ENCODE assay signal across 1 cellular context in the genomic region with DNA sequence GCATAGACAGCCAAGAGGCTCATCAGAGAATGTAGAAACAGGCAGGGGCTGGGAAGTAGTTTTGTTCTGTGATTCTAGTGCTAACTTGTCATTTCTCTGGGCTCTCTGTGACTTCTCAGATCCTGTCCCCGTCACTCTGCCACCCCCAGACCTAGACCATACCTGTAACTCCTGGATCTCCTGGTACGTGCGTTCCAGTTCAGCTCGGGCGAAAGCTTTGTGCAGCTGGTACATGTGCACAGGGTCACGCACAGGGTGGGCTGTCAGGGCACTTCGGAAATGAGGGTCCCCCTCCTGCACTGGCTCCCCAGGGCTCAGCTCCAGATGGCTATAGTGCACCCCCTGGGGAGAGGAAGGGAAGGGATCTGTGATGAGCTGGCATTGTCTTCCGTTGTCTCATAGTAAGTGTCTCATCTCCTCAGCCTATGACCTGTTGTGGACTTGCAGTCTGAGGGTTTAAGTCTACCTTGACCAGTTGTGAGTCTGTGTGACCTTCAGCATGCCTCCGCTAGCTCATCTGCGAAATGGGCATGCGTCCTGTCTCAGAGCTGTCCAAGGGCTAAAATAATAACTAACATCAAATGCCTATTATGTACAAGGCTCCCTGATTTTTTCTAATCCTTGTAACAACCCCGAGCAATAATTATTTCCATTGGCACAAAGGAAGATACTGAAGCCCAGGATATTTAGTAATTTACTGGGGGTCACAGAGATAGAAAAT.
TF ChIP-seq lines count a peak whose summit lies in the region.

No MANE protein-coding gene starts in this region.

TF ChIP-seq in HCT116, 20 proteins besides CTCF, POLR2A, EP300 and RAD21:
- no peak for TF ChIP-seq EGR1 (IDR thresholded peaks at IDR 0.05; ENCODE audit: low read depth)
- TF ChIP-seq, protein P1, sequence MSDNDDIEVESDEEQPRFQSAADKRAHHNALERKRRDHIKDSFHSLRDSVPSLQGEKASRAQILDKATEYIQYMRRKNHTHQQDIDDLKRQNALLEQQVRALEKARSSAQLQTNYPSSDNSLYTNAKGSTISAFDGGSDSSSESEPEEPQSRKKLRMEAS (IDR thresholded peaks at IDR 0.05): no peak
- TF ChIP-seq, protein P2, sequence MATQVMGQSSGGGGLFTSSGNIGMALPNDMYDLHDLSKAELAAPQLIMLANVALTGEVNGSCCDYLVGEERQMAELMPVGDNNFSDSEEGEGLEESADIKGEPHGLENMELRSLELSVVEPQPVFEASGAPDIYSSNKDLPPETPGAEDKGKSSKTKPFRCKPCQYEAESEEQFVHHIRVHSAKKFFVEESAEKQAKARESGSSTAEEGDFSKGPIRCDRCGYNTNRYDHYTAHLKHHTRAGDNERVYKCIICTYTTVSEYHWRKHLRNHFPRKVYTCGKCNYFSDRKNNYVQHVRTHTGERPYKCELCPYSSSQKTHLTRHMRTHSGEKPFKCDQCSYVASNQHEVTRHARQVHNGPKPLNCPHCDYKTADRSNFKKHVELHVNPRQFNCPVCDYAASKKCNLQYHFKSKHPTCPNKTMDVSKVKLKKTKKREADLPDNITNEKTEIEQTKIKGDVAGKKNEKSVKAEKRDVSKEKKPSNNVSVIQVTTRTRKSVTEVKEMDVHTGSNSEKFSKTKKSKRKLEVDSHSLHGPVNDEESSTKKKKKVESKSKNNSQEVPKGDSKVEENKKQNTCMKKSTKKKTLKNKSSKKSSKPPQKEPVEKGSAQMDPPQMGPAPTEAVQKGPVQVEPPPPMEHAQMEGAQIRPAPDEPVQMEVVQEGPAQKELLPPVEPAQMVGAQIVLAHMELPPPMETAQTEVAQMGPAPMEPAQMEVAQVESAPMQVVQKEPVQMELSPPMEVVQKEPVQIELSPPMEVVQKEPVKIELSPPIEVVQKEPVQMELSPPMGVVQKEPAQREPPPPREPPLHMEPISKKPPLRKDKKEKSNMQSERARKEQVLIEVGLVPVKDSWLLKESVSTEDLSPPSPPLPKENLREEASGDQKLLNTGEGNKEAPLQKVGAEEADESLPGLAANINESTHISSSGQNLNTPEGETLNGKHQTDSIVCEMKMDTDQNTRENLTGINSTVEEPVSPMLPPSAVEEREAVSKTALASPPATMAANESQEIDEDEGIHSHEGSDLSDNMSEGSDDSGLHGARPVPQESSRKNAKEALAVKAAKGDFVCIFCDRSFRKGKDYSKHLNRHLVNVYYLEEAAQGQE (IDR thresholded peaks at IDR 0.05; ENCODE audit: low read depth): no peak
- no peak for TF ChIP-seq FOSL1 (IDR thresholded peaks at IDR 0.05; ENCODE audit: low read depth)
- TF ChIP-seq, protein P3, sequence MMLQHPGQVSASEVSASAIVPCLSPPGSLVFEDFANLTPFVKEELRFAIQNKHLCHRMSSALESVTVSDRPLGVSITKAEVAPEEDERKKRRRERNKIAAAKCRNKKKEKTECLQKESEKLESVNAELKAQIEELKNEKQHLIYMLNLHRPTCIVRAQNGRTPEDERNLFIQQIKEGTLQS (IDR thresholded peaks at IDR 0.05): no peak
